8 cellular contexts compared by ENCODE assay signal in genomic region chr2:119476301-119477117, GRCh38. TPM values are rescaled to one million over a fixed set of nuclear protein-coding genes. Genes with fewer than 3 reads are reported as not detected.
DNase-seq lines count a peak whose midpoint lies in the region; ATAC-seq and TF ChIP-seq lines count a peak whose summit lies in the region.

No MANE protein-coding gene starts in this region.

- no peaks in the 10 kb centered on the region for H3K36me3 ChIP-seq in spleen

- peaks cover 0 to 25% (median 0%) of the 10 kb centered on the region in 7 donors for H3K27me3 ChIP-seq in spleen (replicated peaks in 1 of 7)

- intact Hi-C loops in spleen (cut with DNase I; ENCODE audit: low total_unique reads) = loop anchor here (2.0 to 5.0 kb wide), 2 partner anchors 70 to 594 kb away; no protein-coding TSS in a partner anchor

- no peaks in the 10 kb centered on the region for H3K9me3 ChIP-seq in spleen

- peak; percentile 76 for ATAC-seq in GM19351 (IDR thresholded peaks at IDR 0.05; ENCODE audit: unreplicated experiment)
- peak; percentile 66 for ATAC-seq in HG03571 (IDR thresholded peaks at IDR 0.05; ENCODE audit: unreplicated experiment)
- no peak for ATAC-seq in HG02763 (IDR thresholded peaks at IDR 0.05; ENCODE audit: unreplicated experiment)

- no peak overlapping the region for H3K4me3 ChIP-seq in spleen

- TF ChIP-seq POLR2A in spleen (IDR thresholded peaks at IDR 0.05) = no peak

- H3K4me1 ChIP-seq in spleen = peaks cover 0 to 5% (median 0%) of the 10 kb centered on the region in 6 donors

- peak; percentile 65 to 92 (median 84) for TF ChIP-seq CTCF in spleen (IDR thresholded peaks at IDR 0.05 in 8 of 11, conservative IDR thresholded peaks at IDR 0.05 in 3 of 11)

- no peak overlapping the region for H3K27ac ChIP-seq in spleen

- DNase-seq in DMS114 treated with DMSO at 0.1 percent for 48 hours (lab: John Stamatoyannopoulos, UW; ENCODE audit: unreplicated experiment) (peak; percentile 35), OCI-M1 (lab: John Stamatoyannopoulos, UW) (peak; percentile 69), brain pericyte (ENCODE audit: low read depth, low spot score) (peak; percentile 17), iPS-NIHi11 (ENCODE audit: low spot score) (peak; percentile 87), spleen (peak; percentile 87)

- 26 to 33% (median 28%) methylated on average over 19 to 20 of the region's 20 CpGs for WGBS in spleen, 5 donors

RNA-seq across cellular contexts. Expression of gene TMEM37, which starts 44.9 kb away (rescaled TPM):
- 10 to 100 TPM; 24.1 to 53.2 (median 35.9) TPM for total RNA-seq in spleen
- polyA plus RNA-seq in spleen = 10 to 100 TPM in 2 of 3 donors, 1 to 10 TPM in 1; 5.9 to 16.5 (median 12.4) TPM

RNA-seq across cellular contexts. Expression of gene SCTR, which starts 47.8 kb away (rescaled TPM):
- total RNA-seq in spleen = under 1 TPM in 1 of 7 donors, not detected in 6; 0.54 TPM
- under 1 TPM; 0.39 to 0.53 (median 0.42) TPM for polyA plus RNA-seq in spleen

Comparison
In these comparisons a context has a peak if more than half of its experiments do, and no peak if none do; other contexts are left out.
1. DNase-seq: peak in every context shown above with its lines; median percentile 87 in iPS-NIHi11; 87 in spleen; 69 in OCI-M1; 35 in DMS114 treated with DMSO at 0.1 percent for 48 hours; 17 in brain pericyte.